16 cellular contexts compared by ENCODE assay signal in genomic region chr2:205177505-205177904, GRCh38.
"Had no signal": no experiment of that assay in that cellular context is flagged by ENCODE, and none has a peak within 500 bp of the region (broad histone marks: within the 10 kb centered on the region; RNA-seq: fewer than 3 reads in every experiment).

No MANE protein-coding gene starts in this region.

- H3K9me3 Mint-ChIP-seq: endodermal cell, natural killer cell, neural crest cell had no signal

- H3K4me1 ChIP-seq: colonic mucosa had no signal

- ATAC-seq: left colon, natural killer cell had no signal

- H3K36me3 ChIP-seq: colonic mucosa had no signal

- H3K4me1 Mint-ChIP-seq: neural crest cell had no signal

- H3K27ac Mint-ChIP-seq: endodermal cell, natural killer cell had no signal

- FAIRE-seq: endothelial cell of umbilical vein had no signal

- H3K4me3 Mint-ChIP-seq: endodermal cell, natural killer cell, neural crest cell had no signal

- H3K36me3 Mint-ChIP-seq: natural killer cell had no signal

- H3K9me3 ChIP-seq: colonic mucosa, sigmoid colon had no signal

- H3K4me3 ChIP-seq: colonic mucosa, sigmoid colon had no signal

- H3K27ac ChIP-seq: colonic mucosa, sigmoid colon had no signal

- DNase-seq: colonic mucosa; dermis blood vessel endothelial cell; effector CD4-positive, alpha-beta T cell; endodermal cell; erythroblast; left colon; mesendoderm; natural killer cell; posterior cingulate gyrus; sigmoid colon; small intestine; stimulated activated CD4-positive, alpha-beta T cell treated with anti-CD3 and anti-CD28 coated beads, Interleukin-12 subunit alpha, Interleukin-12 subunit beta, amount 100 ng/mL, for 4 hours; stimulated activated CD4-positive, alpha-beta T cell treated with anti-CD3 and anti-CD28 coated beads, Interleukin-2, amount 100 ng/mL, for 48 hours; stimulated activated naive CD4-positive, alpha-beta T cell treated with Interleukin-2 at 50 U/mL for 16 hours had no signal

- H3K27me3 ChIP-seq: colonic mucosa, sigmoid colon had no signal
